In the genomic region with DNA sequence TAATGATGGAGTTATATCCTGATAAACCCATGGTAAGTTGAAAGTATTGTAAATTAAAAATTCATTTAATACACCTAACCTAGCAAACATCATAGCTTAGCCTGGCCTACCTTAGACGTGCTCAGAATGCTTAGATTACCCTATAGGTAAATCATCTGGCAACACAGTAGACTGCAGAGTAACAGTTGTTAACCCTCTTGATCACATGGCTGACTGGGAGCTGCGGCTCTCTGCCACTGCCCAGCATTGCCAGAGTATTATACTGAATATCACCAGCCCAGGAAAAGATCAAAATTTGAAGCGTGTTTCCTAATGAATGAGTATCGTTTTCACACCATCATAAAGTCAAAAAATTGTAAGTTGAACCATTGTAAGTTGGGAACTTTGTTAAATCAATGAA, we compare ENCODE assay signal across 10 cellular contexts. TPM values are rescaled to one million over a fixed set of nuclear protein-coding genes. Genes with fewer than 3 reads are reported as not detected.
DNase-seq lines count a peak whose midpoint lies in the region; ATAC-seq and TF ChIP-seq lines count a peak whose summit lies in the region.
"Had no signal": no experiment of that assay in that cellular context is flagged by ENCODE, and none has a peak within 500 bp of the region (broad histone marks: within the 10 kb centered on the region; RNA-seq: fewer than 3 reads in every experiment).

No MANE protein-coding gene starts in this region.

- DNase-seq in Right ventricle myocardium superior (no peak), sigmoid colon (no peak), NCI-H1417 (lab: John Stamatoyannopoulos, UW) (no peak), Peyer's patch (no peak), NCI-H446 (lab: John Stamatoyannopoulos, UW) (no peak)
- DNase-seq: NCI-H1048 had no signal

- H3F3A ChIP-seq in DOHH2 (ENCODE audit: control insufficient read depth, insufficient read depth) (0 out of 2 replicates have a peak, but pooled peaks cover 3% of the 10 kb centered on the region), SU-DHL-6 (ENCODE audit: insufficient read depth) (peaks cover 9% of the 10 kb centered on the region; the same call in 1 of the 2 replicates)

- no peaks in the 10 kb centered on the region for H3K9me2 ChIP-seq in DOHH2 (replicated peaks; ENCODE audit: control insufficient read depth, low read length)
- H3K9me2 ChIP-seq in SU-DHL-6 (replicated peaks; ENCODE audit: insufficient read depth, low read length): no peaks in the 10 kb centered on the region

- WGBS in sigmoid colon, 2 donors: 24 to 51% methylated on average over 4 of the region's 4 CpGs

- ATAC-seq in Right ventricle myocardium superior (ENCODE audit: poor library complexity) (peak; percentile 61), HG02763 (IDR thresholded peaks at IDR 0.05; ENCODE audit: unreplicated experiment) (no peak)

- TF ChIP-seq CTCF in DOHH2 (IDR thresholded peaks at IDR 0.05; ENCODE audit: low read depth, low read length, poor library complexity, severe bottlenecking) (no peak), SU-DHL-6 (IDR thresholded peaks at IDR 0.05; ENCODE audit: insufficient read depth, low read length, poor library complexity, severe bottlenecking) (no peak), sigmoid colon (IDR thresholded peaks at IDR 0.05) (no peak), Peyer's patch (IDR thresholded peaks at IDR 0.05) (no peak)

- H3K36me3 ChIP-seq in DOHH2 (ENCODE audit: control insufficient read depth, low read length) (no peaks in the 10 kb centered on the region), SU-DHL-6 (ENCODE audit: low read length) (peaks cover 7% of the 10 kb centered on the region; the same call in 1 of the 2 replicates), sigmoid colon (peaks cover 0 to 4% (median 0%) of the 10 kb centered on the region in 4 donors), Peyer's patch (peaks cover 0 to 3% (median 0%) of the 10 kb centered on the region in 3 donors)

- no peaks in the 10 kb centered on the region for H4K20me1 ChIP-seq in DOHH2 (ENCODE audit: control insufficient read depth, insufficient read depth, low read depth, low read length)
- H4K20me1 ChIP-seq in SU-DHL-6 (ENCODE audit: low read depth, low read length): no peaks in the 10 kb centered on the region

- intact Hi-C loops in Right ventricle myocardium superior (cut with DNase I) (loop anchor here (2.0 to 10.0 kb wide), 2 partner anchors 162 to 520 kb away; partner anchors contain the start of gene CELA1), sigmoid colon (cut with DNase I) (loop anchor here (1.0 to 10.0 kb wide), 4 partner anchors 58 to 260 kb away; partner anchors contain the start of gene CSRNP2)

- no peak for TF ChIP-seq EP300 in sigmoid colon (IDR thresholded peaks at IDR 0.05)

- no peak overlapping the region for H3K9ac ChIP-seq in SU-DHL-6 (ENCODE audit: low read length)

- no peaks in the 10 kb centered on the region for H3K9me3 ChIP-seq in DOHH2 (ENCODE audit: control insufficient read depth, insufficient read depth, low read length)
- no peaks in the 10 kb centered on the region for H3K9me3 ChIP-seq in SU-DHL-6 (ENCODE audit: insufficient read depth, low read length)
- no peaks in the 10 kb centered on the region for H3K9me3 ChIP-seq in sigmoid colon
- H3K9me3 ChIP-seq in Peyer's patch: no peaks in the 10 kb centered on the region

- peak overlapping the region; percentile 29; the same call in 1 of the 2 replicates for H3K4me2 ChIP-seq in DOHH2 (ENCODE audit: low read length)
- H3K4me2 ChIP-seq in SU-DHL-6 (ENCODE audit: low read depth, low read length, poor library complexity, severe bottlenecking): peak overlapping the region; percentile 30

- H3K27me3 ChIP-seq in DOHH2 (ENCODE audit: control insufficient read depth, low read length): no peaks in the 10 kb centered on the region
- H3K27me3 ChIP-seq in SU-DHL-6 (ENCODE audit: low read length): no peaks in the 10 kb centered on the region
- H3K27me3 ChIP-seq in sigmoid colon: no peaks in the 10 kb centered on the region
- no peaks in the 10 kb centered on the region for H3K27me3 ChIP-seq in Peyer's patch

- H2AFZ ChIP-seq in SU-DHL-6 (ENCODE audit: low read depth, low read length, severe bottlenecking): peak overlapping the region; percentile 42

- no peak overlapping the region for H3K4me3 ChIP-seq in DOHH2 (ENCODE audit: low read length)
- no peak overlapping the region for H3K4me3 ChIP-seq in SU-DHL-6 (ENCODE audit: insufficient read depth, low read length, poor library complexity, severe bottlenecking)
- H3K4me3 ChIP-seq in sigmoid colon: no peak overlapping the region
- H3K4me3 ChIP-seq in Peyer's patch: no peak overlapping the region

- H3K4me1 ChIP-seq in DOHH2 (ENCODE audit: control insufficient read depth, low read length) (peaks cover 5% of the 10 kb centered on the region), sigmoid colon (peaks cover 0 to 14% (median 9%) of the 10 kb centered on the region in 4 donors), Peyer's patch (no peaks in the 10 kb centered on the region)

- H3K27ac ChIP-seq in DOHH2 (ENCODE audit: low read depth, low read length) (no peak overlapping the region), SU-DHL-6 (ENCODE audit: low read depth, low read length) (peak overlapping the region; percentile 17; the same call in 1 of the 2 replicates), sigmoid colon (peak overlapping the region; percentile 50 to 71 (median 66)), Peyer's patch (peak overlapping the region in 2 of 4 donors; percentile 2 to 7)

- H3K79me2 ChIP-seq in DOHH2 (ENCODE audit: control insufficient read depth, low read length) (no peaks in the 10 kb centered on the region), SU-DHL-6 (ENCODE audit: insufficient read depth, low read length) (no peaks in the 10 kb centered on the region)

- no peak for TF ChIP-seq POLR2A in sigmoid colon (IDR thresholded peaks at IDR 0.05)
- no peak for TF ChIP-seq POLR2A in Peyer's patch (IDR thresholded peaks at IDR 0.05)

RNA-seq across cellular contexts. Expression of gene TMPRSS12, which starts 17.8 kb away (rescaled TPM):
- total RNA-seq in Right ventricle myocardium superior (not detected), sigmoid colon (not detected), Peyer's patch (not detected)
- polyA plus RNA-seq in sigmoid colon: not detected
- total RNA-seq: SK-MEL-5 had no signal
